ENCODE assay signal across 1 cellular context in the genomic region with DNA sequence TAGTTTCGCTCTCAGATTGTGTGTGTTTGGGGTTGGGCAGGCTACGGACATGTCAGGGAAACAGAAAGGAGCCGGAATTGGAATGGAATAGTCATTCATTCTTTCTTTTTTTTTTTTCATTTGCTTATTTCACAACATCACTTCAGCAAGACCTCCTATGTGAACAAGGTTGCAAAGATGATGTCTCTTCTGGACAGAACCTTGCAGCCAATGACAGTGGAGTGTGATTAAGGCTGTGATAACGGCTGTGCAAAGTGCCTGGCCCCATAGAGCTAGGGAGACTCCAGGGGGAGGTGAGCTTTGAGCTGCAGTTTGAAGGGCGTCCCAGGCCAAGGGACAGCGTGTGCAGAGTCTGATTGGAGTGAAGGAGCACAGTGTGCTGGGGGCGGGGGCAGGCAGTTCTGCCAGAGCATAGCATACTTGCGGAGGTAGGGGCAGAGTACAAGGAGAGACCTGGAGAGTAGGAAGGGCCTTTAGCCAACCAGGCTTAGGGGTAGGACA.
A peak's percentile ranks its signal among the peaks of the same experiment; 100 is the strongest.
TF ChIP-seq lines count a peak whose summit lies in the region.

No MANE protein-coding gene starts in this region.

TF ChIP-seq in HepG2, 621 proteins besides CTCF, POLR2A, EP300 and RAD21 (continued from another document and continues in another):
- TF ChIP-seq RXRA (CRISPR knock-in tag; IDR thresholded peaks at IDR 0.05) (peak; percentile 96), XBP1 (CRISPR knock-in tag; IDR thresholded peaks at IDR 0.05) (no peak), ZNF773 (CRISPR knock-in tag; IDR thresholded peaks at IDR 0.05; ENCODE audit: borderline replicate concordance) (no peak), SIN3A (IDR thresholded peaks at IDR 0.05; ENCODE audit: borderline replicate concordance, low read depth, low read length) (no peak), GATAD1 (CRISPR knock-in tag; IDR thresholded peaks at IDR 0.05) (no peak), FOXO1 (CRISPR knock-in tag; IDR thresholded peaks at IDR 0.05) (no peak; the same call in 1 of the 2 replicates), ATF7-NPFF (CRISPR knock-in tag; IDR thresholded peaks at IDR 0.05; ENCODE audit: low read depth) (no peak), ZNF432 (CRISPR knock-in tag; IDR thresholded peaks at IDR 0.05; ENCODE audit: borderline replicate concordance) (no peak), TCF7L2 (IDR thresholded peaks at IDR 0.05; ENCODE audit: low read depth, low read length) (no peak), ZNF317 (CRISPR knock-in tag; IDR thresholded peaks at IDR 0.05) (no peak), NFIC (IDR thresholded peaks at IDR 0.05; ENCODE audit: low read length) (no peak), ZNF496 (CRISPR knock-in tag; IDR thresholded peaks at IDR 0.05; ENCODE audit: insufficient replicate concordance) (no peak), ELF3 (CRISPR knock-in tag; IDR thresholded peaks at IDR 0.05) (no peak; the same call in 1 of the 2 replicates), ZNF747 (CRISPR knock-in tag; IDR thresholded peaks at IDR 0.05; ENCODE audit: borderline replicate concordance) (no peak), PTBP1 (IDR thresholded peaks at IDR 0.05; ENCODE audit: low read depth, low read length, poor library complexity, severe bottlenecking) (no peak), ZBTB7B (CRISPR knock-in tag; IDR thresholded peaks at IDR 0.05) (peak; percentile 58; the same call in 1 of the 2 replicates), ZNF564 (CRISPR knock-in tag; IDR thresholded peaks at IDR 0.05) (no peak)
- TF ChIP-seq, protein P1, sequence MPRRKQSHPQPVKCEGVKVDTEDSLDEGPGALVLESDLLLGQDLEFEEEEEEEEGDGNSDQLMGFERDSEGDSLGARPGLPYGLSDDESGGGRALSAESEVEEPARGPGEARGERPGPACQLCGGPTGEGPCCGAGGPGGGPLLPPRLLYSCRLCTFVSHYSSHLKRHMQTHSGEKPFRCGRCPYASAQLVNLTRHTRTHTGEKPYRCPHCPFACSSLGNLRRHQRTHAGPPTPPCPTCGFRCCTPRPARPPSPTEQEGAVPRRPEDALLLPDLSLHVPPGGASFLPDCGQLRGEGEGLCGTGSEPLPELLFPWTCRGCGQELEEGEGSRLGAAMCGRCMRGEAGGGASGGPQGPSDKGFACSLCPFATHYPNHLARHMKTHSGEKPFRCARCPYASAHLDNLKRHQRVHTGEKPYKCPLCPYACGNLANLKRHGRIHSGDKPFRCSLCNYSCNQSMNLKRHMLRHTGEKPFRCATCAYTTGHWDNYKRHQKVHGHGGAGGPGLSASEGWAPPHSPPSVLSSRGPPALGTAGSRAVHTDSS (CRISPR knock-in tag; conservative IDR thresholded peaks at IDR 0.05), result no peak
- TF ChIP-seq, protein P2, sequence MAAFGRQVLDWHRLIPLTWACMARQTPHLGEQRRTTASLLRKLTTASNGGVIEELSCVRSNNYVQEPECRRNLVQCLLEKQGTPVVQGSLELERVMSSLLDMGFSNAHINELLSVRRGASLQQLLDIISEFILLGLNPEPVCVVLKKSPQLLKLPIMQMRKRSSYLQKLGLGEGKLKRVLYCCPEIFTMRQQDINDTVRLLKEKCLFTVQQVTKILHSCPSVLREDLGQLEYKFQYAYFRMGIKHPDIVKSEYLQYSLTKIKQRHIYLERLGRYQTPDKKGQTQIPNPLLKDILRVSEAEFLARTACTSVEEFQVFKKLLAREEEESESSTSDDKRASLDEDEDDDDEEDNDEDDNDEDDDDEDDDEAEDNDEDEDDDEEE (CRISPR knock-in tag; IDR thresholded peaks at IDR 0.05), result no peak
- TF ChIP-seq, protein P3, sequence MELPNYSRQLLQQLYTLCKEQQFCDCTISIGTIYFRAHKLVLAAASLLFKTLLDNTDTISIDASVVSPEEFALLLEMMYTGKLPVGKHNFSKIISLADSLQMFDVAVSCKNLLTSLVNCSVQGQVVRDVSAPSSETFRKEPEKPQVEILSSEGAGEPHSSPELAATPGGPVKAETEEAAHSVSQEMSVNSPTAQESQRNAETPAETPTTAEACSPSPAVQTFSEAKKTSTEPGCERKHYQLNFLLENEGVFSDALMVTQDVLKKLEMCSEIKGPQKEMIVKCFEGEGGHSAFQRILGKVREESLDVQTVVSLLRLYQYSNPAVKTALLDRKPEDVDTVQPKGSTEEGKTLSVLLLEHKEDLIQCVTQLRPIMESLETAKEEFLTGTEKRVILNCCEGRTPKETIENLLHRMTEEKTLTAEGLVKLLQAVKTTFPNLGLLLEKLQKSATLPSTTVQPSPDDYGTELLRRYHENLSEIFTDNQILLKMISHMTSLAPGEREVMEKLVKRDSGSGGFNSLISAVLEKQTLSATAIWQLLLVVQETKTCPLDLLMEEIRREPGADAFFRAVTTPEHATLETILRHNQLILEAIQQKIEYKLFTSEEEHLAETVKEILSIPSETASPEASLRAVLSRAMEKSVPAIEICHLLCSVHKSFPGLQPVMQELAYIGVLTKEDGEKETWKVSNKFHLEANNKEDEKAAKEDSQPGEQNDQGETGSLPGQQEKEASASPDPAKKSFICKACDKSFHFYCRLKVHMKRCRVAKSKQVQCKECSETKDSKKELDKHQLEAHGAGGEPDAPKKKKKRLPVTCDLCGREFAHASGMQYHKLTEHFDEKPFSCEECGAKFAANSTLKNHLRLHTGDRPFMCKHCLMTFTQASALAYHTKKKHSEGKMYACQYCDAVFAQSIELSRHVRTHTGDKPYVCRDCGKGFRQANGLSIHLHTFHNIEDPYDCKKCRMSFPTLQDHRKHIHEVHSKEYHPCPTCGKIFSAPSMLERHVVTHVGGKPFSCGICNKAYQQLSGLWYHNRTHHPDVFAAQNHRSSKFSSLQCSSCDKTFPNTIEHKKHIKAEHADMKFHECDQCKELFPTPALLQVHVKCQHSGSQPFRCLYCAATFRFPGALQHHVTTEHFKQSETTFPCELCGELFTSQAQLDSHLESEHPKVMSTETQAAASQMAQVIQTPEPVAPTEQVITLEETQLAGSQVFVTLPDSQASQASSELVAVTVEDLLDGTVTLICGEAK (IDR thresholded peaks at IDR 0.05), result no peak
- TF ChIP-seq, protein P3 (CRISPR knock-in tag; IDR thresholded peaks at IDR 0.05), result no peak
- TF ChIP-seq, protein P4, sequence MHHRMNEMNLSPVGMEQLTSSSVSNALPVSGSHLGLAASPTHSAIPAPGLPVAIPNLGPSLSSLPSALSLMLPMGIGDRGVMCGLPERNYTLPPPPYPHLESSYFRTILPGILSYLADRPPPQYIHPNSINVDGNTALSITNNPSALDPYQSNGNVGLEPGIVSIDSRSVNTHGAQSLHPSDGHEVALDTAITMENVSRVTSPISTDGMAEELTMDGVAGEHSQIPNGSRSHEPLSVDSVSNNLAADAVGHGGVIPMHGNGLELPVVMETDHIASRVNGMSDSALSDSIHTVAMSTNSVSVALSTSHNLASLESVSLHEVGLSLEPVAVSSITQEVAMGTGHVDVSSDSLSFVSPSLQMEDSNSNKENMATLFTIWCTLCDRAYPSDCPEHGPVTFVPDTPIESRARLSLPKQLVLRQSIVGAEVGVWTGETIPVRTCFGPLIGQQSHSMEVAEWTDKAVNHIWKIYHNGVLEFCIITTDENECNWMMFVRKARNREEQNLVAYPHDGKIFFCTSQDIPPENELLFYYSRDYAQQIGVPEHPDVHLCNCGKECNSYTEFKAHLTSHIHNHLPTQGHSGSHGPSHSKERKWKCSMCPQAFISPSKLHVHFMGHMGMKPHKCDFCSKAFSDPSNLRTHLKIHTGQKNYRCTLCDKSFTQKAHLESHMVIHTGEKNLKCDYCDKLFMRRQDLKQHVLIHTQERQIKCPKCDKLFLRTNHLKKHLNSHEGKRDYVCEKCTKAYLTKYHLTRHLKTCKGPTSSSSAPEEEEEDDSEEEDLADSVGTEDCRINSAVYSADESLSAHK (CRISPR knock-in tag; IDR thresholded peaks at IDR 0.05; ENCODE audit: borderline replicate concordance), result no peak
- TF ChIP-seq, protein P5, sequence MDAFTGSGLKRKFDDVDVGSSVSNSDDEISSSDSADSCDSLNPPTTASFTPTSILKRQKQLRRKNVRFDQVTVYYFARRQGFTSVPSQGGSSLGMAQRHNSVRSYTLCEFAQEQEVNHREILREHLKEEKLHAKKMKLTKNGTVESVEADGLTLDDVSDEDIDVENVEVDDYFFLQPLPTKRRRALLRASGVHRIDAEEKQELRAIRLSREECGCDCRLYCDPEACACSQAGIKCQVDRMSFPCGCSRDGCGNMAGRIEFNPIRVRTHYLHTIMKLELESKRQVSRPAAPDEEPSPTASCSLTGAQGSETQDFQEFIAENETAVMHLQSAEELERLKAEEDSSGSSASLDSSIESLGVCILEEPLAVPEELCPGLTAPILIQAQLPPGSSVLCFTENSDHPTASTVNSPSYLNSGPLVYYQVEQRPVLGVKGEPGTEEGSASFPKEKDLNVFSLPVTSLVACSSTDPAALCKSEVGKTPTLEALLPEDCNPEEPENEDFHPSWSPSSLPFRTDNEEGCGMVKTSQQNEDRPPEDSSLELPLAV (CRISPR knock-in tag; conservative IDR thresholded peaks at IDR 0.05; ENCODE audit: low read depth), result no peak
- TF ChIP-seq, protein P6, sequence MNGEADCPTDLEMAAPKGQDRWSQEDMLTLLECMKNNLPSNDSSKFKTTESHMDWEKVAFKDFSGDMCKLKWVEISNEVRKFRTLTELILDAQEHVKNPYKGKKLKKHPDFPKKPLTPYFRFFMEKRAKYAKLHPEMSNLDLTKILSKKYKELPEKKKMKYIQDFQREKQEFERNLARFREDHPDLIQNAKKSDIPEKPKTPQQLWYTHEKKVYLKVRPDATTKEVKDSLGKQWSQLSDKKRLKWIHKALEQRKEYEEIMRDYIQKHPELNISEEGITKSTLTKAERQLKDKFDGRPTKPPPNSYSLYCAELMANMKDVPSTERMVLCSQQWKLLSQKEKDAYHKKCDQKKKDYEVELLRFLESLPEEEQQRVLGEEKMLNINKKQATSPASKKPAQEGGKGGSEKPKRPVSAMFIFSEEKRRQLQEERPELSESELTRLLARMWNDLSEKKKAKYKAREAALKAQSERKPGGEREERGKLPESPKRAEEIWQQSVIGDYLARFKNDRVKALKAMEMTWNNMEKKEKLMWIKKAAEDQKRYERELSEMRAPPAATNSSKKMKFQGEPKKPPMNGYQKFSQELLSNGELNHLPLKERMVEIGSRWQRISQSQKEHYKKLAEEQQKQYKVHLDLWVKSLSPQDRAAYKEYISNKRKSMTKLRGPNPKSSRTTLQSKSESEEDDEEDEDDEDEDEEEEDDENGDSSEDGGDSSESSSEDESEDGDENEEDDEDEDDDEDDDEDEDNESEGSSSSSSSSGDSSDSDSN (CRISPR knock-in tag; IDR thresholded peaks at IDR 0.05), result peak; percentile 30; the same call in 1 of the 2 replicates
- TF ChIP-seq, protein P7, sequence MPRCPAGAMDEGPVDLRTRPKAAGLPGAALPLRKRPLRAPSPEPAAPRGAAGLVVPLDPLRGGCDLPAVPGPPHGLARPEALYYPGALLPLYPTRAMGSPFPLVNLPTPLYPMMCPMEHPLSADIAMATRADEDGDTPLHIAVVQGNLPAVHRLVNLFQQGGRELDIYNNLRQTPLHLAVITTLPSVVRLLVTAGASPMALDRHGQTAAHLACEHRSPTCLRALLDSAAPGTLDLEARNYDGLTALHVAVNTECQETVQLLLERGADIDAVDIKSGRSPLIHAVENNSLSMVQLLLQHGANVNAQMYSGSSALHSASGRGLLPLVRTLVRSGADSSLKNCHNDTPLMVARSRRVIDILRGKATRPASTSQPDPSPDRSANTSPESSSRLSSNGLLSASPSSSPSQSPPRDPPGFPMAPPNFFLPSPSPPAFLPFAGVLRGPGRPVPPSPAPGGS (CRISPR knock-in tag; IDR thresholded peaks at IDR 0.05), result no peak
- TF ChIP-seq, protein P8, sequence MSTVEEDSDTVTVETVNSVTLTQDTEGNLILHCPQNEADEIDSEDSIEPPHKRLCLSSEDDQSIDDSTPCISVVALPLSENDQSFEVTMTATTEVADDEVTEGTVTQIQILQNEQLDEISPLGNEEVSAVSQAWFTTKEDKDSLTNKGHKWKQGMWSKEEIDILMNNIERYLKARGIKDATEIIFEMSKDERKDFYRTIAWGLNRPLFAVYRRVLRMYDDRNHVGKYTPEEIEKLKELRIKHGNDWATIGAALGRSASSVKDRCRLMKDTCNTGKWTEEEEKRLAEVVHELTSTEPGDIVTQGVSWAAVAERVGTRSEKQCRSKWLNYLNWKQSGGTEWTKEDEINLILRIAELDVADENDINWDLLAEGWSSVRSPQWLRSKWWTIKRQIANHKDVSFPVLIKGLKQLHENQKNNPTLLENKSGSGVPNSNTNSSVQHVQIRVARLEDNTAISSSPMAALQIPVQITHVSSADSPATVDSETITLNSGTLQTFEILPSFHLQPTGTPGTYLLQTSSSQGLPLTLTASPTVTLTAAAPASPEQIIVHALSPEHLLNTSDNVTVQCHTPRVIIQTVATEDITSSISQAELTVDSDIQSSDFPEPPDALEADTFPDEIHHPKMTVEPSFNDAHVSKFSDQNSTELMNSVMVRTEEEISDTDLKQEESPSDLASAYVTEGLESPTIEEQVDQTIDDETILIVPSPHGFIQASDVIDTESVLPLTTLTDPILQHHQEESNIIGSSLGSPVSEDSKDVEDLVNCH (CRISPR knock-in tag; IDR thresholded peaks at IDR 0.05), result no peak
